Comparison of ENCODE assay signal across 10 cellular contexts in the genomic region with DNA sequence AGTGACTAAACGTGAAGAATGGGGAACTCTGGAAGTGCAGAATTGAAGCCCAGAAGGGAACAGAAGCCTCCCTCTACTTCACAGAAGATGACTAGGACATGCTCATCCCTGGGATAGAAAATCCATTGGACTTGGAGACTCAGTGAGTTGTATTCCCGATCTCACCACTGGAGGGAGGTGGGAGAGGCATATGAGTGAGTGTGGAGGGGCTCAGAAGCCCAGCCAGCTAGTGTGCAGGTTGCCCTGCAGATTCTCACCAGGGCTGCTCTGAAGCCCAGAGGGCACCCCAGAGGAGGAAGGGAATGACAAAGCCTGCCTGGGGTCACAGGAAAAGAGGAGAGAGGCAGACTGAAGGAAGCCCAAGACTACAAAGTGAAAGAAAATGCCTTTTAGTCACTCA. TPM values are rescaled to one million over a fixed set of nuclear protein-coding genes. Genes with fewer than 3 reads are reported as not detected.
DNase-seq lines count a peak whose midpoint lies in the region; ATAC-seq, FAIRE-seq and TF ChIP-seq lines count a peak whose summit lies in the region.
"Had no signal": no experiment of that assay in that cellular context is flagged by ENCODE, and none has a peak within 500 bp of the region (broad histone marks: within the 10 kb centered on the region; RNA-seq: fewer than 3 reads in every experiment).

No MANE protein-coding gene starts in this region.

- H3K4me1 ChIP-seq in NT2/D1 (ENCODE audit: insufficient read depth, insufficient read length), result no peaks in the 10 kb centered on the region
- H3K4me1 ChIP-seq in endothelial cell of umbilical vein (ENCODE audit: control insufficient read depth, extremely low read depth, insufficient read depth, low read length), result no peaks in the 10 kb centered on the region
- no peaks in the 10 kb centered on the region for H3K4me1 ChIP-seq in neuronal stem cell (ENCODE audit: control insufficient read depth in 2 of 2, insufficient read depth in 1 of 2, low read depth in 1 of 2, low read length in 2 of 2)
- peaks cover 19% of the 10 kb centered on the region for H3K4me1 ChIP-seq in vagina

- no peak overlapping the region for H4K8ac ChIP-seq in neuronal stem cell (ENCODE audit: low read depth, low read length)

- H3K27ac ChIP-seq in endothelial cell of umbilical vein (ENCODE audit: insufficient read depth, low read depth, low read length) (no peak overlapping the region), neuronal stem cell (replicated peaks; ENCODE audit: low read length) (no peak overlapping the region), vagina (no peak overlapping the region)
- H3K27ac ChIP-seq: ascending aorta, gastrocnemius medialis had no signal

- H3K18ac ChIP-seq in neuronal stem cell (ENCODE audit: low read length), result no peak overlapping the region

- H2BK12ac ChIP-seq in neuronal stem cell (ENCODE audit: low read length), result no peak overlapping the region

- dilution Hi-C loops in endothelial cell of umbilical vein (cut with MboI; ENCODE audit: extremely low pct_ligation_motif_present, low sequenced_read_pairs), result no loop called here

- intact Hi-C loops in endothelial cell of umbilical vein (cut with micrococcal nuclease), result no loop called here
- intact Hi-C loops in vagina (cut with DNase I), result no loop called here

- ATAC-seq in GM18858 (IDR thresholded peaks at IDR 0.05; ENCODE audit: unreplicated experiment), result no peak
- ATAC-seq: gastrocnemius medialis had no signal

- TF ChIP-seq POLR2A in endothelial cell of umbilical vein (IDR thresholded peaks at IDR 0.05; ENCODE audit: low read depth, low read length) (no peak), vagina (IDR thresholded peaks at IDR 0.05) (no peak)

- TF ChIP-seq CTCF in GM12875 (IDR thresholded peaks at IDR 0.05; ENCODE audit: borderline replicate concordance, insufficient read depth, low read depth, low read length), result peak; percentile 5; the same call in 1 of the 2 replicates
- TF ChIP-seq CTCF in endothelial cell of umbilical vein (IDR thresholded peaks at IDR 0.05; ENCODE audit: extremely low read depth in 1 of 2, insufficient read depth in 1 of 2, low read depth in 1 of 2, low read length in 2 of 2), result peak; percentile 15 to 34
- no peak for TF ChIP-seq CTCF in vagina (IDR thresholded peaks at IDR 0.05)

- DNase-seq in NT2/D1 (ENCODE audit: low read depth, low spot score), result peak; percentile 77
- peak; percentile 26 for DNase-seq in endothelial cell of umbilical vein (ENCODE audit: low read depth, low spot score)
- DNase-seq in neuronal stem cell (ENCODE audit: low spot score), result peak; percentile 29
- no peak for DNase-seq in frontal cortex (ENCODE audit: low spot score in 2 of 2)
- DNase-seq in vagina (ENCODE audit: extremely low spot score in 2 of 2), result no peak
- DNase-seq: gastrocnemius medialis had no signal

- H2BK5ac ChIP-seq in neuronal stem cell (ENCODE audit: low read length), result no peak overlapping the region

- whole genome bisulfite sequencing in neuronal stem cell (ENCODE audit: extremely low coverage in 2 of 2, insufficient read length in 2 of 2, insufficient replicate concordance in 1 of 2), 2 donors, result no CpG with 5 or more reads among the region's 2 CpGs

- H3K4me3 ChIP-seq in GM12875 (ENCODE audit: low read depth, low read length) (no peak overlapping the region), NT2/D1 (ENCODE audit: insufficient read length, low read depth) (no peak overlapping the region), endothelial cell of umbilical vein (replicated peaks in 1 of 3; ENCODE audit: insufficient read depth in 1 of 3, low read depth in 1 of 3, low read length in 3 of 3) (no peak overlapping the region), neuronal stem cell (ENCODE audit: low read length in 2 of 2) (no peak overlapping the region), vagina (no peak overlapping the region)
- H3K4me3 ChIP-seq: ascending aorta, gastrocnemius medialis had no signal

- H2BK120ac ChIP-seq in neuronal stem cell (ENCODE audit: low read depth, low read length), result no peak overlapping the region

- H2AFZ ChIP-seq in endothelial cell of umbilical vein (ENCODE audit: low read depth, low read length) (no peak overlapping the region), neuronal stem cell (ENCODE audit: low read length) (no peak overlapping the region)

- H2BK15ac ChIP-seq in neuronal stem cell (ENCODE audit: low read length), result no peak overlapping the region

- no peak overlapping the region for H3K23ac ChIP-seq in neuronal stem cell (ENCODE audit: low read depth, low read length, poor library complexity)

- H4K20me1 ChIP-seq in endothelial cell of umbilical vein (replicated peaks; ENCODE audit: control insufficient read depth, extremely low read depth, insufficient read depth, low read length), result no peaks in the 10 kb centered on the region

- H3K14ac ChIP-seq in neuronal stem cell (ENCODE audit: low read length), result no peak overlapping the region

- H3K36me3 ChIP-seq in NT2/D1 (ENCODE audit: insufficient read depth, insufficient read length, low read length) (no peaks in the 10 kb centered on the region), endothelial cell of umbilical vein (ENCODE audit: control insufficient read depth in 2 of 2, extremely low read depth in 1 of 2, insufficient read depth in 2 of 2, low read length in 2 of 2) (no peaks in the 10 kb centered on the region), neuronal stem cell (replicated peaks in 1 of 2; ENCODE audit: control insufficient read depth in 2 of 2, insufficient read depth in 2 of 2, low read length in 2 of 2) (no peaks in the 10 kb centered on the region), vagina (no peaks in the 10 kb centered on the region)
- H3K36me3 ChIP-seq: ascending aorta, gastrocnemius medialis had no signal

- no peaks in the 10 kb centered on the region for H3K9me1 ChIP-seq in endothelial cell of umbilical vein (replicated peaks; ENCODE audit: control insufficient read depth, extremely low read depth, insufficient read depth, low read length)

- H3K9me3 ChIP-seq in NT2/D1 (ENCODE audit: insufficient read depth, low read length) (no peaks in the 10 kb centered on the region), endothelial cell of umbilical vein (replicated peaks; ENCODE audit: control insufficient read depth, insufficient read depth, low read length) (no peaks in the 10 kb centered on the region), neuronal stem cell (replicated peaks in 1 of 2; ENCODE audit: control insufficient read depth in 2 of 2, insufficient read depth in 1 of 2, low read depth in 1 of 2, low read length in 2 of 2) (no peaks in the 10 kb centered on the region), vagina (no peaks in the 10 kb centered on the region)
- H3K9me3 ChIP-seq: ascending aorta, gastrocnemius medialis had no signal

- H3K79me1 ChIP-seq in neuronal stem cell (ENCODE audit: low read depth, low read length), result no peaks in the 10 kb centered on the region

- no TSS peak for BruUV-seq in endothelial cell of umbilical vein (replicated peaks; lab: Mats Ljungman, UMichigan)

- H3K4ac ChIP-seq in neuronal stem cell (ENCODE audit: low read length), result no peak overlapping the region

- no peak overlapping the region for H2AK5ac ChIP-seq in neuronal stem cell (ENCODE audit: low read depth, low read length)

- H4K91ac ChIP-seq in neuronal stem cell (ENCODE audit: low read depth, low read length, poor library complexity), result no peak overlapping the region

- H3K9ac ChIP-seq in NT2/D1 (ENCODE audit: insufficient read length, low read depth) (no peak overlapping the region), endothelial cell of umbilical vein (replicated peaks; ENCODE audit: extremely low read depth, insufficient read depth, low read length) (no peak overlapping the region), neuronal stem cell (ENCODE audit: low read depth, low read length, poor library complexity) (no peak overlapping the region)

- POLR2A ChIA-PET in endothelial cell of umbilical vein (lab: Charles Lee), result no interaction called here

- CTCF ChIA-PET in endothelial cell of umbilical vein (lab: Charles Lee), result interaction anchor here (0.7 kb wide), 1 partner anchor 16 kb away, joined by 3 read pairs; no protein-coding TSS in a partner anchor

- no peak overlapping the region for H3K4me2 ChIP-seq in endothelial cell of umbilical vein (ENCODE audit: insufficient read depth, low read length)
- no peak overlapping the region for H3K4me2 ChIP-seq in neuronal stem cell (ENCODE audit: insufficient read depth, low read length, poor library complexity, severe bottlenecking)

- no peak for FAIRE-seq in endothelial cell of umbilical vein (lab: Jason Lieb, UNC)
- no peak for FAIRE-seq in frontal cortex (lab: Jason Lieb, UNC)
- FAIRE-seq: GM19239 had no signal

- no peaks in the 10 kb centered on the region for H3K79me2 ChIP-seq in endothelial cell of umbilical vein (ENCODE audit: control insufficient read depth, insufficient read depth, low read length)

- H3K27me3 ChIP-seq in NT2/D1 (ENCODE audit: insufficient read depth, insufficient read length), result peaks cover 48% of the 10 kb centered on the region
- H3K27me3 ChIP-seq in endothelial cell of umbilical vein (ENCODE audit: control insufficient read depth in 2 of 2, insufficient read depth in 2 of 2, low read length in 2 of 2), result peaks cover 84 to 96% of the 10 kb centered on the region in 2 experiments
- H3K27me3 ChIP-seq in neuronal stem cell (ENCODE audit: control insufficient read depth in 3 of 3, insufficient read depth in 3 of 3, low read depth in 1 of 3, low read length in 3 of 3), result peaks cover 0 to 90% (median 36%) of the 10 kb centered on the region in 3 experiments
- H3K27me3 ChIP-seq in vagina, result peaks cover 5% of the 10 kb centered on the region
- H3K27me3 ChIP-seq: ascending aorta had no signal

TF ChIP-seq in endothelial cell of umbilical vein, 7 proteins besides CTCF, POLR2A, EP300 and RAD21 (continues in another document):
- no peak for TF ChIP-seq FOS (IDR thresholded peaks at IDR 0.05; ENCODE audit: borderline replicate concordance, insufficient read depth, low read length)
- TF ChIP-seq MYC (IDR thresholded peaks at IDR 0.05; ENCODE audit: low read depth, low read length), result no peak
- TF ChIP-seq, protein P1, sequence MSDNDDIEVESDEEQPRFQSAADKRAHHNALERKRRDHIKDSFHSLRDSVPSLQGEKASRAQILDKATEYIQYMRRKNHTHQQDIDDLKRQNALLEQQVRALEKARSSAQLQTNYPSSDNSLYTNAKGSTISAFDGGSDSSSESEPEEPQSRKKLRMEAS (IDR thresholded peaks at IDR 0.05; ENCODE audit: insufficient read depth, insufficient read length), result no peak
- no peak for TF ChIP-seq JUN (IDR thresholded peaks at IDR 0.05; ENCODE audit: borderline replicate concordance, insufficient read depth, insufficient read length, low read depth)

RNA-seq across cellular contexts. Expression of a gene that starts 42.1 kb away (rescaled TPM):
- total RNA-seq in endothelial cell of umbilical vein, result 249 and 271 TPM in 2 replicates
- 277 and 298 TPM in 2 replicates for polyA plus RNA-seq in endothelial cell of umbilical vein
- polyA plus RNA-seq in endothelial cell of umbilical vein (2011; cell fraction: cytosol; rRNA removed), result 254 and 295 TPM in 2 replicates
- polyA plus RNA-seq in endothelial cell of umbilical vein (2011; cell fraction: nucleus; rRNA removed), result 225 and 229 TPM in 2 replicates
- 225 and 308 TPM in 2 replicates for polyA plus RNA-seq in endothelial cell of umbilical vein (2012)
- 251 and 253 TPM in 2 replicates for polyA minus RNA-seq in endothelial cell of umbilical vein
- polyA minus RNA-seq in endothelial cell of umbilical vein (2011; cell fraction: cytosol; rRNA and poly(A)+ RNA removed), result 24.6 TPM
- polyA minus RNA-seq in endothelial cell of umbilical vein (2011; cell fraction: nucleus; rRNA and poly(A)+ RNA removed), result 74.0 and 113 TPM in 2 replicates
- 20.5 TPM for polyA plus RNA-seq in neuronal stem cell (2013, experiment 1 of 2)
- 19.7 TPM for polyA plus RNA-seq in neuronal stem cell (2013, experiment 2 of 2)
- 25.7 TPM for total RNA-seq in frontal cortex
- 618 TPM for total RNA-seq in vagina

Comparison
In these comparisons a context has a peak if more than half of its experiments do, and no peak if none do; other contexts are left out.
1. CTCF ChIP-seq: peak in GM12875 (single experiment) and endothelial cell of umbilical vein (2 of 2); none in vagina (0 of 3).
2. DNase-seq: peak in NT2/D1 (single experiment), endothelial cell of umbilical vein (single experiment) and neuronal stem cell (single experiment); none in frontal cortex (0 of 2) and vagina (0 of 2).